8 cellular contexts compared by ENCODE assay signal in genomic region chr6:25279748-25280616, GRCh38. TPM values are rescaled to one million over a fixed set of nuclear protein-coding genes. Genes with fewer than 3 reads are reported as not detected.
DNase-seq lines count a peak whose midpoint lies in the region; ATAC-seq and TF ChIP-seq lines count a peak whose summit lies in the region.

No MANE protein-coding gene starts in this region.

- peak; percentile 46 for DNase-seq in NCI-H2227 (lab: John Stamatoyannopoulos, UW; ENCODE audit: unreplicated experiment)
- DNase-seq in NCI-H2227 treated with DMSO at 0.1 percent for 48 hours (lab: John Stamatoyannopoulos, UW): no peak
- DNase-seq in NCI-H1105 treated with DMSO at 0.1 percent for 48 hours (lab: John Stamatoyannopoulos, UW): peak; percentile 54
- DNase-seq in activated naive CD4-positive, alpha-beta T cell treated with anti-CD3 and anti-CD28 coated beads for 36 hours: peak; percentile 50
- peak in 3 of 5 donors; percentile 24 to 36 (median 34) for DNase-seq in heart left ventricle
- DNase-seq in psoas muscle: no peak
- DNase-seq in NAMALWA (ENCODE audit: low spot score): no peak
- DNase-seq in OCI-M1 (lab: John Stamatoyannopoulos, UW): no peak

- TF ChIP-seq CTCF in heart left ventricle (IDR thresholded peaks at IDR 0.05) (no peak), psoas muscle (IDR thresholded peaks at IDR 0.05) (no peak)

- intact Hi-C loops in activated naive CD4-positive, alpha-beta T cell treated with anti-CD3 and anti-CD28 coated beads for 36 hours (cut with micrococcal nuclease): loop anchor here (1.0 to 10.0 kb wide), 5 partner anchors 29 to 737 kb away; a partner anchor contains a TSS
- intact Hi-C loops in heart left ventricle (cut with DNase I): loop anchor here in 9 of 10 donors (1.0 to 5.0 kb wide), 5 partner anchors 209 to 277 kb away; no protein-coding TSS in a partner anchor
- intact Hi-C loops in psoas muscle (cut with DNase I): loop anchor here (5.0 to 10.0 kb wide), 4 partner anchors 195 to 655 kb away; partner anchors contain the start of gene SLC17A2 (in 1 of the 2)

- no peaks in the 10 kb centered on the region for H3K9me3 Mint-ChIP-seq in activated naive CD4-positive, alpha-beta T cell treated with anti-CD3 and anti-CD28 coated beads for 36 hours

- no peak overlapping the region for H3K27ac Mint-ChIP-seq in activated naive CD4-positive, alpha-beta T cell treated with anti-CD3 and anti-CD28 coated beads for 36 hours

- peaks cover 29% of the 10 kb centered on the region for H3K4me1 Mint-ChIP-seq in activated naive CD4-positive, alpha-beta T cell treated with anti-CD3 and anti-CD28 coated beads for 36 hours (ENCODE audit: low read depth)

- peaks cover 0 to 16% (median 0%) of the 10 kb centered on the region in 9 donors for H3K27me3 ChIP-seq in heart left ventricle
- peaks cover 0 to 50% (median 0%) of the 10 kb centered on the region in 3 donors for H3K27me3 ChIP-seq in psoas muscle (ENCODE audit: insufficient read depth in 3 of 3, low read length in 2 of 3)

- peak overlapping the region; percentile 64 to 96 (median 76) for H3K4me3 ChIP-seq in heart left ventricle
- H3K4me3 ChIP-seq in psoas muscle: peak overlapping the region; percentile 73

- H3K4me1 ChIP-seq in heart left ventricle (peaks cover 0 to 25% (median 8%) of the 10 kb centered on the region in 12 donors), psoas muscle (peaks cover 8% of the 10 kb centered on the region)

- ATAC-seq in heart left ventricle (peak in 3 of 4 donors; percentile 7 to 15 (median 8)), psoas muscle (peak in 2 of 4 donors; percentile 11 to 16)

- H3K27me3 Mint-ChIP-seq in activated naive CD4-positive, alpha-beta T cell treated with anti-CD3 and anti-CD28 coated beads for 36 hours (ENCODE audit: low read depth): no peaks in the 10 kb centered on the region

- no peak for TF ChIP-seq POLR2A in heart left ventricle (IDR thresholded peaks at IDR 0.05)

- peak overlapping the region; percentile 83 for H3K4me3 Mint-ChIP-seq in activated naive CD4-positive, alpha-beta T cell treated with anti-CD3 and anti-CD28 coated beads for 36 hours

- H3K36me3 Mint-ChIP-seq in activated naive CD4-positive, alpha-beta T cell treated with anti-CD3 and anti-CD28 coated beads for 36 hours (ENCODE audit: low read depth): no peaks in the 10 kb centered on the region

- H3K9me3 ChIP-seq in heart left ventricle (no peaks in the 10 kb centered on the region), psoas muscle (no peaks in the 10 kb centered on the region)

- H3K36me3 ChIP-seq in heart left ventricle: peaks cover 0 to under 1% (median 0%) of the 10 kb centered on the region in 9 donors
- H3K36me3 ChIP-seq in psoas muscle (ENCODE audit: insufficient read depth in 1 of 2, low read depth in 1 of 2): no peaks in the 10 kb centered on the region

- CTCF ChIA-PET in activated naive CD4-positive, alpha-beta T cell treated with anti-CD3 and anti-CD28 coated beads for 36 hours (lab: Charles Lee): interaction anchor here (0.5 to 4.6 kb wide), 23 partner anchors 7 to 555 kb away, joined by 3 to 93 read pairs (median 5); no protein-coding TSS in a partner anchor

- H3K27ac ChIP-seq in heart left ventricle (peak overlapping the region; percentile 23 to 87 (median 62)), psoas muscle (no peak overlapping the region)

- WGBS in heart left ventricle, 4 donors: 2 to 4% (median 3%) methylated on average over 37 to 38 of the region's 38 CpGs
- WGBS in psoas muscle, 3 donors: 3 to 6% (median 5%) methylated on average over 38 of the region's 38 CpGs

RNA-seq across cellular contexts. Expression of gene CARMIL1, which starts 0.8 kb away (rescaled TPM):
- total RNA-seq in activated naive CD4-positive, alpha-beta T cell treated with anti-CD3 and anti-CD28 coated beads for 36 hours: 1 to 10 TPM; 3.9 to 4.0 TPM
- total RNA-seq in heart left ventricle (1 to 10 TPM; 2.4 to 9.1 (median 5.8) TPM), psoas muscle (1 to 10 TPM in 1 of 4 donors, under 1 TPM in 3; 0.34 to 1.0 (median 0.81) TPM)
- polyA plus RNA-seq in heart left ventricle (1 to 10 TPM; 4.8 to 5.1 TPM), psoas muscle (under 1 TPM; 0.11 to 0.83 (median 0.44) TPM)

Comparison
In these comparisons a context has a peak if more than half of its experiments do, and no peak if none do; other contexts are left out.
1. DNase-seq: peak in NCI-H2227 (single experiment), NCI-H1105 treated with DMSO at 0.1 percent for 48 hours (single experiment), activated naive CD4-positive, alpha-beta T cell treated with anti-CD3 and anti-CD28 coated beads for 36 hours (single experiment) and heart left ventricle (3 of 5); none in NCI-H2227 treated with DMSO at 0.1 percent for 48 hours (single experiment), psoas muscle (0 of 2), NAMALWA (single experiment) and OCI-M1 (single experiment).